ENCODE assay signal across 8 cellular contexts in the genomic region with DNA sequence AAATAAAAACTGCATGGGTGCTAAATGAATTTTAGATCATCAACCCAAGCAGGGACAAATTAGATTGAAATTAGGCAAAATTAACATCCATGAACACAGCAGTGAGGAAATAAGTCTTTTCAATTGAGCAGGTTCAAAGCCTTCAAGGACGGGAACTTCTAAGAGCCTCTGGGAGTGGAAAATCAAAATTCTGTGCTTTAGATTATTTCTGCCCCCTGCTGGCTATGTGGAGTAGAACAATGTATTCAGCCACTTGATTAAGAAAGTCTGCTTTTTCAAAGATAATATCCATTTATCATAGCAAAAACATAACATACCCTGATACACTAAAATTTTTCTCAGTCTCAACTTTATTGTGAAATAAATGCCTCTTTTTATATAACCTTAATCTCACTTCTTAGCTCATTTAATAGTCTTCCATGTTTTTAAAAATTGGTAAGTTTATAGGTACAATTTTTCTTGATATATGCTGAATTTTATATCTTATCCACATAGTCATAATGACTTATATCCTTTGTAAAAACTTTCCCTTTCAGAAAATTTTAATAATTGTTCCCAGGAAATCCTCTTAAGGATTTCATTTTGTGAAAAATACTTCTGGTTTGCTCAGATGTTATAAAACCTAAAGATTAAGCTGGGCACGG. TPM values are rescaled to one million over a fixed set of nuclear protein-coding genes. Genes with fewer than 3 reads are reported as not detected.
DNase-seq lines count a peak whose midpoint lies in the region; ATAC-seq, FAIRE-seq and TF ChIP-seq lines count a peak whose summit lies in the region.

No MANE protein-coding gene starts in this region.

- no peak overlapping the region for H3K4me3 Mint-ChIP-seq in activated T-cell treated with anti-CD3 and anti-CD28 coated beads, Interleukin-2, amount 50 U/mL, for 4 hours

- no peaks in the 10 kb centered on the region for H3K79me2 ChIP-seq in parathyroid adenoma

- no peaks in the 10 kb centered on the region for H3K9me3 Mint-ChIP-seq in activated T-cell treated with anti-CD3 and anti-CD28 coated beads, Interleukin-2, amount 50 U/mL, for 4 hours

- peaks cover 4% of the 10 kb centered on the region for H3K4me1 Mint-ChIP-seq in activated T-cell treated with anti-CD3 and anti-CD28 coated beads, Interleukin-2, amount 50 U/mL, for 4 hours (ENCODE audit: low read depth)

- TF ChIP-seq CTCF in parathyroid adenoma (IDR thresholded peaks at IDR 0.05), result peak; percentile 87

- H3K27me3 Mint-ChIP-seq in activated T-cell treated with anti-CD3 and anti-CD28 coated beads, Interleukin-2, amount 50 U/mL, for 4 hours (ENCODE audit: low read depth), result no peaks in the 10 kb centered on the region

- peak; percentile 65 for FAIRE-seq in frontal cortex (lab: Jason Lieb, UNC)

- no peak overlapping the region for H3K27ac ChIP-seq in parathyroid adenoma

- H3K4me3 ChIP-seq in parathyroid adenoma (ENCODE audit: low read depth, low read length), result no peak overlapping the region

- no peaks in the 10 kb centered on the region for H3K36me3 ChIP-seq in parathyroid adenoma (ENCODE audit: control insufficient read depth, insufficient read depth, low read length)

- H3K4me2 ChIP-seq in parathyroid adenoma (ENCODE audit: low read length), result no peak overlapping the region

- H3K4me1 ChIP-seq in parathyroid adenoma, result peaks cover 10% of the 10 kb centered on the region

- H3K36me3 Mint-ChIP-seq in activated T-cell treated with anti-CD3 and anti-CD28 coated beads, Interleukin-2, amount 50 U/mL, for 4 hours (ENCODE audit: insufficient read depth), result peaks cover 25% of the 10 kb centered on the region

- peak in 1 of 2 donors; percentile 52 for ATAC-seq in activated T-cell treated with anti-CD3 and anti-CD28 coated beads, Interleukin-2, amount 50 U/mL, for 4 hours
- ATAC-seq in HG02571 (IDR thresholded peaks at IDR 0.05; ENCODE audit: unreplicated experiment), result no peak
- ATAC-seq in GM19023 (IDR thresholded peaks at IDR 0.05; ENCODE audit: unreplicated experiment), result no peak

- no peak overlapping the region for H3K9ac ChIP-seq in parathyroid adenoma

- no peak overlapping the region for H2AFZ ChIP-seq in parathyroid adenoma

- H3K27me3 ChIP-seq in parathyroid adenoma (ENCODE audit: control insufficient read depth, insufficient read depth, low read length), result no peaks in the 10 kb centered on the region

- DNase-seq in DMS 273 treated with DMSO at 0.1 percent for 48 hours (lab: John Stamatoyannopoulos, UW), result peak; percentile 17
- DNase-seq in HuH-7.5 (ENCODE audit: low spot score), result peak; percentile 64
- DNase-seq in NOMO-1 treated with DMSO at 0.1 percent for 48 hours (lab: John Stamatoyannopoulos, UW; ENCODE audit: unreplicated experiment), result peak; percentile 64
- DNase-seq in activated T-cell treated with anti-CD3 and anti-CD28 coated beads, Interleukin-2, amount 50 U/mL, for 4 hours, result peak; percentile 34
- DNase-seq in frontal cortex (ENCODE audit: low spot score in 2 of 2), result peak; percentile 23 to 71

- H3K9me3 ChIP-seq in parathyroid adenoma (ENCODE audit: control insufficient read depth, low read length), result no peaks in the 10 kb centered on the region

RNA-seq across cellular contexts. Expression of gene NOL11, which starts 28.1 kb away (rescaled TPM):
- total RNA-seq in activated T-cell treated with anti-CD3 and anti-CD28 coated beads, Interleukin-2, amount 50 U/mL, for 4 hours, result 100 to 1,000 TPM; 127 to 139 (median 137) TPM
- 80.3 TPM for total RNA-seq in frontal cortex
